17 cellular contexts compared by ENCODE assay signal in the genomic region with DNA sequence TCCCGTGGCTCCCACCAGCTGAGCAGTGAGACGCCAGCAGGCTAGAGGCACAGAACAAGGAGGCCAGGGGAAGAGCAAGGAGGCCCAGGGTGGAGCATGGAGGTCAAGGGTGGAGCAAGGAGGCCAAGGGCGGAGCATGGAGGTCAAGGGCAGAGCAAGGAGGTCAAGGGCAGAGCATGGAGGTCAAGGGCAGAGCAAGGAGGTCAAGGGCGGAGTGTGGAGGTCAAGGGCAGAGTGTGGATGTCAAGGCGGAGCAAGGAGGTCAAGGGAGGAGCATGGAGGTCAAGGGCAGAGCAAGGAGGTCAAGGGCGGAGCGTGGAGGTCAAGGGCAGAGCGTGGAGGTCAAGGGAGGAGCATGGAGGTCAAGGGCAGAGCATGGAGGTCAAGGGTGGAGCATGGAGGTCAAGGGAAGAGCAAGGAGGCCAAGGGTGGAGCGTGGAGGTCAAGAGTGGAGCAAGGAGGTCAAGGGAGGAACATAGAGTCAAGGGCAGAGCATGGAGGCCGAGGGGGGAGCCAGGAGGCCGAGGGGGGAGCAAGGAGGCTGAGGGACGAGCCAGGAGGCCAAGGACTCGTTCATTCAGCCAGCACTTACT. TPM values are rescaled to one million over a fixed set of nuclear protein-coding genes. Genes with fewer than 3 reads are reported as not detected.
DNase-seq lines count a peak whose midpoint lies in the region; ATAC-seq, FAIRE-seq and TF ChIP-seq lines count a peak whose summit lies in the region.
"Had no signal": no experiment of that assay in that cellular context is flagged by ENCODE, and none has a peak within 500 bp of the region (broad histone marks: within the 10 kb centered on the region; RNA-seq: fewer than 3 reads in every experiment).

No MANE protein-coding gene starts in this region.

- H2BK5ac ChIP-seq in neuronal stem cell (ENCODE audit: low read length), result no peak overlapping the region

- TF ChIP-seq CTCF in A549 (IDR thresholded peaks at IDR 0.05) (no peak), HCT116 (IDR thresholded peaks at IDR 0.05 in 2 of 3, conservative IDR thresholded peaks at IDR 0.05 in 1 of 3; ENCODE audit: borderline replicate concordance in 1 of 3, insufficient read depth in 1 of 3, low read depth in 2 of 3, low read length in 2 of 3) (no peak)

- no peak overlapping the region for H4K91ac ChIP-seq in neuronal stem cell (ENCODE audit: low read depth, low read length, poor library complexity)

- H3K4me3 ChIP-seq in A549 (no peak overlapping the region), HCT116 (replicated peaks in 1 of 2; ENCODE audit: low read depth in 1 of 2, low read length in 2 of 2) (no peak overlapping the region), neuronal stem cell (ENCODE audit: low read length in 2 of 2) (peak overlapping the region in 1 of 2 donors; percentile 65)
- H3K4me3 ChIP-seq: BLaER1 treated with 17β-estradiol and CSF1 and Interleukin-3, amounts not matched to agents 10 nM and 100 nM; Peyer's patch; SK-N-MC had no signal

- no peak overlapping the region for H3K18ac ChIP-seq in neuronal stem cell (ENCODE audit: low read length)

- H2BK120ac ChIP-seq in neuronal stem cell (ENCODE audit: low read depth, low read length), result no peak overlapping the region

- no peak overlapping the region for H3K27ac ChIP-seq in A549
- H3K27ac ChIP-seq in HCT116 (ENCODE audit: low read depth, low read length), result peak overlapping the region; percentile 26; the same call in 1 of the 2 replicates
- H3K27ac ChIP-seq in neuronal stem cell (replicated peaks; ENCODE audit: low read length), result no peak overlapping the region
- H3K27ac ChIP-seq: Peyer's patch, SK-N-MC had no signal

- H3K4ac ChIP-seq in neuronal stem cell (ENCODE audit: low read length), result no peak overlapping the region

- H2BK12ac ChIP-seq in neuronal stem cell (ENCODE audit: low read length), result no peak overlapping the region

- H3K9me2 ChIP-seq in HCT116 (ENCODE audit: insufficient read depth), result no peaks in the 10 kb centered on the region

- no peak overlapping the region for H3K4me3 Mint-ChIP-seq in dendritic cell treated with granulocyte-macrophage colony-stimulating factor and Interleukin-4, amounts not matched to agents 40 ng/mL and 50 ng/mL, for 4 days
- H3K4me3 Mint-ChIP-seq: CD8-positive, alpha-beta memory T cell had no signal

- H3K9me3 ChIP-seq in A549, result no peaks in the 10 kb centered on the region
- H3K9me3 ChIP-seq in HCT116 (ENCODE audit: control insufficient read depth in 1 of 2, insufficient read depth in 1 of 2, low read depth in 1 of 2, low read length in 2 of 2), result no peaks in the 10 kb centered on the region
- H3K9me3 ChIP-seq in neuronal stem cell (replicated peaks in 1 of 2; ENCODE audit: control insufficient read depth in 2 of 2, insufficient read depth in 1 of 2, low read depth in 1 of 2, low read length in 2 of 2), result no peaks in the 10 kb centered on the region
- H3K9me3 ChIP-seq: BLaER1 treated with 17β-estradiol and CSF1 and Interleukin-3, amounts not matched to agents 10 nM and 100 nM; Peyer's patch had no signal

- no peak overlapping the region for H2BK15ac ChIP-seq in neuronal stem cell (ENCODE audit: low read length)

- no peaks in the 10 kb centered on the region for H4K20me1 ChIP-seq in HCT116 (ENCODE audit: insufficient read depth)
- H4K20me1 ChIP-seq: BLaER1 treated with 17β-estradiol and CSF1 and Interleukin-3, amounts not matched to agents 10 nM and 100 nM had no signal

- H2AK5ac ChIP-seq in neuronal stem cell (ENCODE audit: low read depth, low read length), result no peak overlapping the region

- H3K4me1 ChIP-seq in A549, result peaks cover 28% of the 10 kb centered on the region
- no peaks in the 10 kb centered on the region; a peak in 1 of 4 replicates for H3K4me1 ChIP-seq in HCT116 (ENCODE audit: control insufficient read depth in 1 of 2, insufficient read depth in 2 of 2, low read length in 2 of 2)
- H3K4me1 ChIP-seq in neuronal stem cell (ENCODE audit: control insufficient read depth in 2 of 2, insufficient read depth in 1 of 2, low read depth in 1 of 2, low read length in 2 of 2), result no peaks in the 10 kb centered on the region
- H3K4me1 ChIP-seq: Peyer's patch had no signal

- peak overlapping the region; percentile 32 for H3K23ac ChIP-seq in neuronal stem cell (ENCODE audit: low read depth, low read length, poor library complexity)

- RAD21 ChIA-PET in HCT116 (lab: Charles Lee; ENCODE audit: low non-redundant PET in 1 of 2, low total read pairs in 2 of 2, uncharacterized antibody in 2 of 2, unreplicated experiment in 2 of 2), result no interaction called here

- no TSS peak for BruUV-seq in HCT116 (replicated peaks; lab: Mats Ljungman, UMichigan)

- H3K9ac ChIP-seq in HCT116 (ENCODE audit: low read length) (no peak overlapping the region), neuronal stem cell (ENCODE audit: low read depth, low read length, poor library complexity) (no peak overlapping the region)
- H3K9ac ChIP-seq: BLaER1 treated with 17β-estradiol and CSF1 and Interleukin-3, amounts not matched to agents 10 nM and 100 nM had no signal

- FAIRE-seq in A549 (lab: Jason Lieb, UNC), result no peak

- H3K79me1 ChIP-seq in neuronal stem cell (ENCODE audit: low read depth, low read length), result no peaks in the 10 kb centered on the region

- H3K27me3 ChIP-seq in HCT116 (ENCODE audit: insufficient read depth, low read length), result no peaks in the 10 kb centered on the region
- no peaks in the 10 kb centered on the region for H3K27me3 ChIP-seq in neuronal stem cell (ENCODE audit: control insufficient read depth in 3 of 3, insufficient read depth in 3 of 3, low read depth in 1 of 3, low read length in 3 of 3)
- H3K27me3 ChIP-seq: BLaER1 treated with 17β-estradiol and CSF1 and Interleukin-3, amounts not matched to agents 10 nM and 100 nM; Peyer's patch had no signal

- WGBS in A549 (ENCODE audit: missing lambda C conversion rate), result 92% methylated on average over 13 of the region's 13 CpGs
- no CpG with 5 or more reads among the region's 13 CpGs for WGBS in neuronal stem cell (ENCODE audit: extremely low coverage in 2 of 2, insufficient read length in 2 of 2, insufficient replicate concordance in 1 of 2), 2 donors

- peak overlapping the region; percentile 5 for H3K27ac Mint-ChIP-seq in dendritic cell treated with granulocyte-macrophage colony-stimulating factor and Interleukin-4, amounts not matched to agents 40 ng/mL and 50 ng/mL, for 4 days

- CTCF ChIA-PET in A549 (lab: Yijun Ruan, JAX) (interaction anchor here (1.1 to 3.5 kb wide), 5 partner anchors 10 to 297 kb away, joined by 3 to 17 read pairs (median 5); no protein-coding TSS in a partner anchor), HCT116 (lab: Charles Lee) (no interaction called here)

- peak overlapping the region; percentile 78 for H4K8ac ChIP-seq in neuronal stem cell (ENCODE audit: low read depth, low read length)

- no peak for TF ChIP-seq POLR2A in A549 (IDR thresholded peaks at IDR 0.05; ENCODE audit: low read length)
- TF ChIP-seq POLR2A in HCT116 (IDR thresholded peaks at IDR 0.05; ENCODE audit: borderline replicate concordance, extremely low read depth, insufficient read depth, insufficient read length), result no peak

- H3K4me2 ChIP-seq in A549 (no peak overlapping the region), HCT116 (ENCODE audit: low read length) (no peak overlapping the region), neuronal stem cell (ENCODE audit: insufficient read depth, low read length, poor library complexity, severe bottlenecking) (no peak overlapping the region)
- H3K4me2 ChIP-seq: BLaER1 treated with 17β-estradiol and CSF1 and Interleukin-3, amounts not matched to agents 10 nM and 100 nM had no signal

- H3K36me3 ChIP-seq in HCT116 (ENCODE audit: control insufficient read depth in 1 of 2, insufficient read depth in 2 of 2, low read length in 2 of 2) (peaks cover 0 to 2% of the 10 kb centered on the region in 2 experiments; a peak in 1 of 4 replicates), neuronal stem cell (replicated peaks in 1 of 2; ENCODE audit: control insufficient read depth in 2 of 2, insufficient read depth in 2 of 2, low read length in 2 of 2) (peaks cover 12 to 43% of the 10 kb centered on the region in 2 donors)

- no peak for DNase-seq in A549 (ENCODE audit: low read depth in 1 of 2, low spot score in 1 of 2)
- DNase-seq in HCT116 (ENCODE audit: low read depth, low spot score), result no peak
- DNase-seq in neuronal stem cell (ENCODE audit: low spot score), result no peak
- DNase-seq in GM19238 (ENCODE audit: insufficient read length, low spot score), result no peak
- DNase-seq in ACHN, result no peak
- DNase-seq in NCI-H1417 (lab: John Stamatoyannopoulos, UW), result no peak
- DNase-seq: CD8-positive, alpha-beta memory T cell; DMS79; NCI-H1105 treated with DMSO at 0.1 percent for 48 hours; NCI-H1694 treated with DMSO at 0.1 percent for 48 hours; Right ventricle myocardium superior had no signal

- POLR2A ChIA-PET in A549 (lab: Yijun Ruan, JAX), result no interaction called here
- POLR2A ChIA-PET in HCT116 (lab: Charles Lee), result no interaction called here

- no peaks in the 10 kb centered on the region for H3K27me3 Mint-ChIP-seq in dendritic cell treated with granulocyte-macrophage colony-stimulating factor and Interleukin-4, amounts not matched to agents 40 ng/mL and 50 ng/mL, for 4 days

- intact Hi-C loops in HCT116 (cut with micrococcal nuclease), result no loop called here
- intact Hi-C loops in dendritic cell treated with granulocyte-macrophage colony-stimulating factor and Interleukin-4, amounts not matched to agents 40 ng/mL and 50 ng/mL, for 4 days (cut with micrococcal nuclease), result no loop called here

- TF ChIP-seq RAD21 in A549 (conservative IDR thresholded peaks at IDR 0.05 in 1 of 2, IDR thresholded peaks at IDR 0.05 in 1 of 2) (no peak), HCT116 (IDR thresholded peaks at IDR 0.05; ENCODE audit: low read depth) (no peak)

- no peak for TF ChIP-seq EP300 in A549 (IDR thresholded peaks at IDR 0.05)

- peak overlapping the region; percentile 32 for H3K14ac ChIP-seq in neuronal stem cell (ENCODE audit: low read length)

- in situ Hi-C loops in ACHN (cut with HindIII; ENCODE audit: low pct_ligation_motif_present, low pct_unique_long_range_greater_than_20kb, low sequenced_read_pairs), result no loop called here

- peaks cover 5% of the 10 kb centered on the region for H3K4me1 Mint-ChIP-seq in dendritic cell treated with granulocyte-macrophage colony-stimulating factor and Interleukin-4, amounts not matched to agents 40 ng/mL and 50 ng/mL, for 4 days (ENCODE audit: low read depth)
- H3K4me1 Mint-ChIP-seq: CD8-positive, alpha-beta memory T cell had no signal

- ATAC-seq in A549, result no peak
- no peak for ATAC-seq in HCT116

- H2AFZ ChIP-seq in HCT116 (ENCODE audit: low read depth, low read length, poor library complexity, severe bottlenecking) (no peak overlapping the region), neuronal stem cell (ENCODE audit: low read length) (no peak overlapping the region)

- peaks cover 7% of the 10 kb centered on the region for H3K9me3 Mint-ChIP-seq in dendritic cell treated with granulocyte-macrophage colony-stimulating factor and Interleukin-4, amounts not matched to agents 40 ng/mL and 50 ng/mL, for 4 days
- H3K9me3 Mint-ChIP-seq: CD8-positive, alpha-beta memory T cell had no signal

- peaks cover 97% of the 10 kb centered on the region for H3K36me3 Mint-ChIP-seq in dendritic cell treated with granulocyte-macrophage colony-stimulating factor and Interleukin-4, amounts not matched to agents 40 ng/mL and 50 ng/mL, for 4 days (ENCODE audit: low read depth)

- H3K79me2 ChIP-seq in HCT116 (ENCODE audit: insufficient read depth, low read length), result no peaks in the 10 kb centered on the region

RNA-seq across cellular contexts. Expression of gene DPF1, which starts 27.7 kb away (rescaled TPM):
- polyA plus RNA-seq in A549 (2011; rRNA removed), result 1.3 and 2.1 TPM in 2 replicates
- 5.0 and 5.1 TPM in 2 replicates for polyA plus RNA-seq in A549 (2012; cell fraction: cytosol; rRNA removed)
- polyA plus RNA-seq in A549 (2012; cell fraction: nucleus; rRNA removed), result 11.4 and 12.1 TPM in 2 replicates
- polyA plus RNA-seq in A549 (2017; fragmentation: RNase III; extraction: RNeasy Plus Mini Kit Qiagen cat#74134 plus additional on column Dnase treatment), result 4.4 to 6.8 TPM (median 5.3 TPM) in 3 replicates
- polyA minus RNA-seq in A549 (2011; rRNA and poly(A)+ RNA removed), result 1.6 and 2.8 TPM in 2 replicates
- total RNA-seq in HCT116 (2021; ENCODE audit: unreplicated experiment), result 9.7 TPM
- 4.6 and 6.6 TPM in 2 replicates for polyA plus RNA-seq in HCT116 (2012)
- 8.0 TPM for polyA plus RNA-seq in neuronal stem cell (2013, experiment 1 of 2)
- polyA plus RNA-seq in neuronal stem cell (2013, experiment 2 of 2), result 7.2 TPM
- total RNA-seq: Peyer's patch, Right ventricle myocardium superior had no signal
- polyA plus RNA-seq: CD8-positive, alpha-beta memory T cell had no signal

RNA-seq across cellular contexts. Expression of gene PPP1R14A, which starts 59.8 kb away (rescaled TPM):
- polyA plus RNA-seq in A549 (2011; rRNA removed) (14.6 and 30.5 TPM in 2 replicates), A549 (2017; fragmentation: RNase III; extraction: RNeasy Plus Mini Kit Qiagen cat#74134 plus additional on column Dnase treatment) (88.6 to 99.6 TPM (median 99.5 TPM) in 3 replicates)
- polyA plus RNA-seq in A549 (2012; cell fraction: cytosol; rRNA removed), result 281 and 324 TPM in 2 replicates
- polyA plus RNA-seq in A549 (2012; cell fraction: nucleus; rRNA removed), result 99.6 and 180 TPM in 2 replicates
- polyA minus RNA-seq in A549 (2011; rRNA and poly(A)+ RNA removed), result 2.9 and 3.1 TPM in 2 replicates
- total RNA-seq in HCT116 (2021; ENCODE audit: unreplicated experiment), result 0.84 TPM
- polyA plus RNA-seq in HCT116 (2012), result not detected in 2 replicates
- polyA plus RNA-seq in neuronal stem cell (2013, experiment 1 of 2), result 8.9 TPM
- polyA plus RNA-seq in neuronal stem cell (2013, experiment 2 of 2), result 8.3 TPM
- total RNA-seq: A673, NCI-H460 had no signal
- polyA plus RNA-seq: CD8-positive, alpha-beta memory T cell had no signal
